In the genomic region with DNA sequence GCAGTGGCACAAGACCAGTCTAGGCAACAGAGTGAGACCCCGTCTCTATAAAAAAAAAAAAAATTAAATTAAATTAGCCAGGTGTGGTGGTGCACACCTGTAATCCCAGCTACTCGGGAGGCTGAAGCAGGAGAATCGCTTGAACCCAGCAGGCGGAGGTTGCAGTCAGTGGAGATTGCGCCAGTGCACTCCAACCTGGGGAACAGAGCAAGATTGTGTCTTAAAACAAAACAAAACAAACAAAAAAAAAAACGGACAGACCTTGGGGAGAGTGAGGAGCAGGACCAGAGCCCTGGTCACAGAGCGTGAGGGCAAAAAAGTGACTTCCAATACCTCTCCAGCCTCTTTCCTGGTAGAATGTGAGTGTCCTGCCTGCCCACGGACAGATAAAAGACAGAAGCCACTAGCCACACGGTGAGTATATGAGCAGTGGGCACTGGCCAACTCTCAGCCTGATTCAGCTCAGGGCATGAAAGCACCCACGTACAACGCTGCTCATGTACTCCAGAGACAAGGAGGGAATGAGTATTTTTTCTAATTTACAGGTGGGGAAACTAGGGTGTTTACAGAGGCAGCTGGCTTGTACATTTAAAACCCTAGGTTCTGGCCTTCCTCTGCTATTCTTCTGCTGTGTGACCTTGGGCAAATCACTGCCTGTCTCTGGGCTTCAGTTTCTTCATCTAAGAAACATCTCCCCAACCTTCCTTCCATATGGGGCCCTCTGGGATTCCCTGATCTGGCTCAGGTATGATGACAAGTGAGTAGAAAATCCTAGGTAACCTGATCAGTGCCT, we compare ENCODE assay signal across 13 cellular contexts. TPM values are rescaled to one million over a fixed set of nuclear protein-coding genes. Genes with fewer than 3 reads are reported as not detected.
DNase-seq lines count a peak whose midpoint lies in the region; ATAC-seq, FAIRE-seq and TF ChIP-seq lines count a peak whose summit lies in the region.
"Had no signal": no experiment of that assay in that cellular context is flagged by ENCODE, and none has a peak within 500 bp of the region (broad histone marks: within the 10 kb centered on the region; RNA-seq: fewer than 3 reads in every experiment).

No MANE protein-coding gene starts in this region.

- no TSS peak for BruUV-seq in HepG2 (replicated peaks; lab: Mats Ljungman, UMichigan)

- ATAC-seq in activated CD8-positive, alpha-beta memory T cell treated with anti-CD3 and anti-CD28 coated beads, Interleukin-2, amount 10 ng/mL, durations not matched to agents 7 days and 5 days = no peak
- ATAC-seq in HepG2 (no peak), GM21786 (IDR thresholded peaks at IDR 0.05; ENCODE audit: unreplicated experiment) (no peak), HG02610 (IDR thresholded peaks at IDR 0.05; ENCODE audit: unreplicated experiment) (no peak)
- ATAC-seq in stimulated activated memory B cell treated with anti-CD40 and anti-IgM and Interleukin-4, amounts not matched to agents 10 μg/mL and 1 μg/mL and 100 μg/mL, for 72 hours = no peak
- ATAC-seq: stimulated activated naive B cell treated with anti-CD40 and anti-IgM and Interleukin-4, amounts not matched to agents 10 μg/mL and 1 μg/mL and 100 μg/mL, for 72 hours had no signal

- intact Hi-C loops in HepG2 (cut with micrococcal nuclease; ENCODE audit: unreplicated experiment) = loop anchor here (5.0 to 10.0 kb wide), 3 partner anchors 39 to 596 kb away; a partner anchor contains a TSS

- H3K4me1 ChIP-seq in HUES6 (ENCODE audit: control insufficient read depth, insufficient read depth, low read length) (peaks cover 27% of the 10 kb centered on the region), HepG2 (ENCODE audit: insufficient read depth, low read length) (peaks cover 54% of the 10 kb centered on the region)

- no peaks in the 10 kb centered on the region for H3K36me3 Mint-ChIP-seq in activated CD8-positive, alpha-beta memory T cell treated with anti-CD3 and anti-CD28 coated beads, Interleukin-2, amount 10 ng/mL, durations not matched to agents 7 days and 5 days
- H3K36me3 Mint-ChIP-seq in stimulated activated memory B cell treated with anti-CD40 and anti-IgM and Interleukin-4, amounts not matched to agents 10 μg/mL and 1 μg/mL and 100 μg/mL, for 72 hours = no peaks in the 10 kb centered on the region
- H3K36me3 Mint-ChIP-seq: immature natural killer cell; stimulated activated naive B cell treated with anti-CD40 and anti-IgM and Interleukin-4, amounts not matched to agents 10 μg/mL and 1 μg/mL and 100 μg/mL, for 72 hours had no signal

- H4K20me1 ChIP-seq in HepG2 (ENCODE audit: insufficient read depth, low read length) = no peaks in the 10 kb centered on the region

- peaks cover 17% of the 10 kb centered on the region for H3K4me1 Mint-ChIP-seq in activated CD8-positive, alpha-beta memory T cell treated with anti-CD3 and anti-CD28 coated beads, Interleukin-2, amount 10 ng/mL, durations not matched to agents 7 days and 5 days
- peaks cover 17% of the 10 kb centered on the region for H3K4me1 Mint-ChIP-seq in stimulated activated memory B cell treated with anti-CD40 and anti-IgM and Interleukin-4, amounts not matched to agents 10 μg/mL and 1 μg/mL and 100 μg/mL, for 72 hours

- H3K9me3 ChIP-seq in HUES6 (ENCODE audit: control insufficient read depth, insufficient read depth, low read depth, low read length) (no peaks in the 10 kb centered on the region), HepG2 (ENCODE audit: low read length) (no peaks in the 10 kb centered on the region)
- H3K9me3 ChIP-seq: neutrophil, Peyer's patch had no signal

- peak overlapping the region; percentile 34; the same call in 1 of the 2 replicates for H3K4me2 ChIP-seq in HepG2 (ENCODE audit: low read depth, low read length)

- no peaks in the 10 kb centered on the region for H3K79me2 ChIP-seq in HepG2 (ENCODE audit: insufficient read depth, low read length)

- no peak for TF ChIP-seq CTCF in HepG2 (CRISPR knock-in tag; IDR thresholded peaks at IDR 0.05)

- no peak overlapping the region for H3K4me3 ChIP-seq in HUES6 (ENCODE audit: low read depth, low read length)
- no peak overlapping the region for H3K4me3 ChIP-seq in HepG2 (replicated peaks in 1 of 3; ENCODE audit: insufficient read depth in 1 of 3, low read depth in 2 of 3, low read length in 3 of 3)

- no peak for TF ChIP-seq RAD21 in HepG2 (CRISPR knock-in tag; IDR thresholded peaks at IDR 0.05)

- CTCF ChIA-PET in activated CD8-positive, alpha-beta memory T cell treated with anti-CD3 and anti-CD28 coated beads, Interleukin-2, amount 10 ng/mL, durations not matched to agents 7 days and 5 days (lab: Charles Lee) = interaction anchor here (0.7 to 13.1 kb wide), 3 partner anchors 55 to 561 kb away, joined by 3 to 380 read pairs (median 3); a partner anchor contains a TSS
- CTCF ChIA-PET in HepG2 (lab: Yijun Ruan, JAX; ENCODE audit: low intra/inter-chr PET ratio, low total read pairs) = interaction anchor here (4.0 kb wide), 1 partner anchor 74 kb away, joined by 18 read pairs; a partner anchor contains a TSS

- peaks cover 29% of the 10 kb centered on the region for H3K27me3 Mint-ChIP-seq in activated CD8-positive, alpha-beta memory T cell treated with anti-CD3 and anti-CD28 coated beads, Interleukin-2, amount 10 ng/mL, durations not matched to agents 7 days and 5 days
- peaks cover 27% of the 10 kb centered on the region for H3K27me3 Mint-ChIP-seq in stimulated activated memory B cell treated with anti-CD40 and anti-IgM and Interleukin-4, amounts not matched to agents 10 μg/mL and 1 μg/mL and 100 μg/mL, for 72 hours

- TF ChIP-seq EP300 in HepG2 (IDR thresholded peaks at IDR 0.05; ENCODE audit: low read depth in 2 of 2, low read length in 2 of 2) (no peak), HepG2 (CRISPR knock-in tag; IDR thresholded peaks at IDR 0.05; ENCODE audit: borderline replicate concordance) (no peak)

- H3K27ac ChIP-seq in HUES6 (ENCODE audit: low read depth, low read length) = no peak overlapping the region; the same call in 1 of the 2 replicates
- H3K27ac ChIP-seq in HepG2 (ENCODE audit: extremely low read length, insufficient read depth, low read length) = no peak overlapping the region
- H3K27ac ChIP-seq: neutrophil had no signal

- H2AFZ ChIP-seq in HepG2 (ENCODE audit: low read length) = no peak overlapping the region

- FAIRE-seq in HepG2 (lab: Jason Lieb, UNC) = no peak
- FAIRE-seq: GM12891 had no signal

- DNase-seq in activated CD8-positive, alpha-beta memory T cell treated with anti-CD3 and anti-CD28 coated beads, Interleukin-2, amount 10 ng/mL, durations not matched to agents 7 days and 5 days = peak; percentile 35
- DNase-seq in HepG2 (ENCODE audit: low spot score) = no peak
- DNase-seq in activated effector memory CD4-positive, alpha-beta T cell treated with anti-CD3 and anti-CD28 coated beads, Interleukin-2, amount 50 U/mL, for 16 hours = no peak
- DNase-seq: immature natural killer cell; stimulated activated CD4-positive, alpha-beta T cell treated with anti-CD3 and anti-CD28 coated beads, Interleukin-1b, Interleukin-23, amount 100 ng/mL, for 48 hours; stimulated activated naive B cell treated with anti-CD40 and anti-IgM and Interleukin-4, amounts not matched to agents 10 μg/mL and 1 μg/mL and 100 μg/mL, for 72 hours had no signal

- no peak for TF ChIP-seq POLR2A in HepG2 (IDR thresholded peaks at IDR 0.05; ENCODE audit: insufficient read depth in 1 of 2, low read depth in 2 of 2, low read length in 2 of 2)

- no peak overlapping the region for H3K27ac Mint-ChIP-seq in activated CD8-positive, alpha-beta memory T cell treated with anti-CD3 and anti-CD28 coated beads, Interleukin-2, amount 10 ng/mL, durations not matched to agents 7 days and 5 days
- H3K27ac Mint-ChIP-seq in stimulated activated memory B cell treated with anti-CD40 and anti-IgM and Interleukin-4, amounts not matched to agents 10 μg/mL and 1 μg/mL and 100 μg/mL, for 72 hours = peak overlapping the region; percentile 22
- H3K27ac Mint-ChIP-seq: immature natural killer cell; stimulated activated naive B cell treated with anti-CD40 and anti-IgM and Interleukin-4, amounts not matched to agents 10 μg/mL and 1 μg/mL and 100 μg/mL, for 72 hours had no signal

- no peaks in the 10 kb centered on the region for H3K9me3 Mint-ChIP-seq in activated CD8-positive, alpha-beta memory T cell treated with anti-CD3 and anti-CD28 coated beads, Interleukin-2, amount 10 ng/mL, durations not matched to agents 7 days and 5 days (ENCODE audit: low read depth)
- no peaks in the 10 kb centered on the region for H3K9me3 Mint-ChIP-seq in stimulated activated memory B cell treated with anti-CD40 and anti-IgM and Interleukin-4, amounts not matched to agents 10 μg/mL and 1 μg/mL and 100 μg/mL, for 72 hours
- H3K9me3 Mint-ChIP-seq: immature natural killer cell; stimulated activated naive B cell treated with anti-CD40 and anti-IgM and Interleukin-4, amounts not matched to agents 10 μg/mL and 1 μg/mL and 100 μg/mL, for 72 hours had no signal

- WGBS in HepG2 (ENCODE audit: low lambda C conversion rate) = 31% methylated on average over 11 of the region's 11 CpGs

- H3K27me3 ChIP-seq in HUES6 (ENCODE audit: control insufficient read depth, insufficient read depth, low read length) = peaks cover 20% of the 10 kb centered on the region
- peaks cover 2 to 22% of the 10 kb centered on the region in 2 experiments; a peak in 4 of 5 replicates for H3K27me3 ChIP-seq in HepG2 (ENCODE audit: control insufficient read depth in 1 of 2, insufficient read depth in 2 of 2, low read length in 2 of 2)

- POLR2A ChIA-PET in HepG2 (lab: Yijun Ruan, JAX) = interaction anchor here (1.0 to 1.4 kb wide), 6 partner anchors 17 to 82 kb away, joined by 3 to 7 read pairs (median 3); a partner anchor contains a TSS

- H3K9ac ChIP-seq in HUES6 (ENCODE audit: low read length) (peak overlapping the region; percentile 8), HepG2 (ENCODE audit: insufficient read depth, low read depth, low read length) (no peak overlapping the region)

- in situ Hi-C loops in HepG2 (cut with HindIII; ENCODE audit: extremely low pct_ligation_motif_present, low pct_unique_long_range_greater_than_20kb) = loop anchor here (10.0 kb wide), 1 partner anchor 596 kb away; no protein-coding TSS in a partner anchor

- no peak overlapping the region for H3K4me3 Mint-ChIP-seq in activated CD8-positive, alpha-beta memory T cell treated with anti-CD3 and anti-CD28 coated beads, Interleukin-2, amount 10 ng/mL, durations not matched to agents 7 days and 5 days
- H3K4me3 Mint-ChIP-seq in stimulated activated memory B cell treated with anti-CD40 and anti-IgM and Interleukin-4, amounts not matched to agents 10 μg/mL and 1 μg/mL and 100 μg/mL, for 72 hours = no peak overlapping the region

- no peaks in the 10 kb centered on the region for H3K36me3 ChIP-seq in HUES6 (ENCODE audit: control insufficient read depth, insufficient read depth, low read length)
- no peaks in the 10 kb centered on the region for H3K36me3 ChIP-seq in HepG2 (replicated peaks in 1 of 2; ENCODE audit: control insufficient read depth in 1 of 2, insufficient read depth in 2 of 2, low read length in 2 of 2)
- H3K36me3 ChIP-seq: neutrophil, Peyer's patch had no signal

RNA-seq across cellular contexts. Expression of a gene that starts 1.8 kb away (rescaled TPM):
- total RNA-seq in activated CD8-positive, alpha-beta memory T cell treated with anti-CD3 and anti-CD28 coated beads, Interleukin-2, amount 10 ng/mL, durations not matched to agents 7 days and 5 days = not detected
- total RNA-seq in HepG2 (2016; rRNA removed; fragmentation: Illumina TruSeq; extraction: Trizol) = 0.02 TPM in 1 of 2 replicates, not detected in the other
- under 0.01 and 0.09 TPM in 2 replicates for total RNA-seq in HepG2 (2016; cell fraction: cytosol; rRNA removed; fragmentation: Illumina TruSeq; extraction: Trizol; ENCODE audit: low read depth)
- 0.02 TPM in 1 of 2 replicates, not detected in the other for total RNA-seq in HepG2 (2016; cell fraction: insoluble cytoplasmic fraction; rRNA removed; fragmentation: Illumina TruSeq; extraction: Trizol)
- 0.03 TPM in 2 replicates for total RNA-seq in HepG2 (2016; cell fraction: membrane; rRNA removed; fragmentation: Illumina TruSeq; extraction: Trizol)
- total RNA-seq in HepG2 (2016; cell fraction: nucleus; rRNA removed; fragmentation: Illumina TruSeq; extraction: Trizol) = 0.06 and 0.09 TPM in 2 replicates
- 0.01 and 0.04 TPM in 2 replicates for polyA plus RNA-seq in HepG2 (2011; rRNA removed)
- 0.03 and 0.04 TPM in 2 replicates for polyA plus RNA-seq in HepG2 (2011; cell fraction: cytosol; rRNA removed)
- 0.02 and 0.05 TPM in 2 replicates for polyA plus RNA-seq in HepG2 (2011; cell fraction: nucleus; rRNA removed)
- 0.01 TPM in 1 of 2 replicates, not detected in the other for polyA plus RNA-seq in HepG2 (2012)
- not detected in 2 replicates for polyA plus RNA-seq in HepG2 (2016; cell fraction: cytosol; fragmentation: Illumina TruSeq; extraction: Trizol; ENCODE audit: low read depth)
- polyA plus RNA-seq in HepG2 (2016; cell fraction: insoluble cytoplasmic fraction; fragmentation: Illumina TruSeq; extraction: Trizol; ENCODE audit: low read depth) = 0.03 TPM in 1 of 2 replicates, not detected in the other
- not detected in 2 replicates for polyA plus RNA-seq in HepG2 (2016; cell fraction: membrane; fragmentation: Illumina TruSeq; extraction: Trizol; ENCODE audit: low read depth)
- 0.07 TPM in 1 of 2 replicates, not detected in the other for polyA plus RNA-seq in HepG2 (2016; cell fraction: nucleus; fragmentation: Illumina TruSeq; extraction: Trizol; ENCODE audit: insufficient read depth, low read depth)
- 0.08 and 2.8 TPM in 2 replicates for polyA minus RNA-seq in HepG2 (2011; rRNA and poly(A)+ RNA removed; ENCODE audit: low replicate concordance)
- 0.09 and 0.30 TPM in 2 replicates for polyA minus RNA-seq in HepG2 (2011; cell fraction: cytosol; rRNA and poly(A)+ RNA removed)
- polyA minus RNA-seq in HepG2 (2011; cell fraction: nucleus; rRNA and poly(A)+ RNA removed) = 0.12 and 0.26 TPM in 2 replicates
- polyA plus RNA-seq: immature natural killer cell had no signal

RNA-seq across cellular contexts. Expression of a gene that starts 7.7 kb away (rescaled TPM):
- total RNA-seq in activated CD8-positive, alpha-beta memory T cell treated with anti-CD3 and anti-CD28 coated beads, Interleukin-2, amount 10 ng/mL, durations not matched to agents 7 days and 5 days = 1 to 10 TPM in 1 of 2 experiments, under 1 TPM in 1; 0.44 to 1.2 TPM
- 31.5 and 50.9 TPM in 2 replicates for total RNA-seq in HepG2 (2016; rRNA removed; fragmentation: Illumina TruSeq; extraction: Trizol)
- 10.7 and 12.1 TPM in 2 replicates for total RNA-seq in HepG2 (2016; cell fraction: cytosol; rRNA removed; fragmentation: Illumina TruSeq; extraction: Trizol; ENCODE audit: low read depth)
- total RNA-seq in HepG2 (2016; cell fraction: insoluble cytoplasmic fraction; rRNA removed; fragmentation: Illumina TruSeq; extraction: Trizol) = 28.3 and 52.2 TPM in 2 replicates
- total RNA-seq in HepG2 (2016; cell fraction: membrane; rRNA removed; fragmentation: Illumina TruSeq; extraction: Trizol) = 36.7 and 36.8 TPM in 2 replicates
- total RNA-seq in HepG2 (2016; cell fraction: nucleus; rRNA removed; fragmentation: Illumina TruSeq; extraction: Trizol) = 24.3 and 28.3 TPM in 2 replicates
- polyA plus RNA-seq in HepG2 (2011; rRNA removed) = 19.7 and 28.1 TPM in 2 replicates
- 15.0 and 17.4 TPM in 2 replicates for polyA plus RNA-seq in HepG2 (2011; cell fraction: cytosol; rRNA removed)
- 18.1 and 19.3 TPM in 2 replicates for polyA plus RNA-seq in HepG2 (2011; cell fraction: nucleus; rRNA removed)
- polyA plus RNA-seq in HepG2 (2012) = 12.1 and 12.8 TPM in 2 replicates
- polyA plus RNA-seq in HepG2 (2016; cell fraction: cytosol; fragmentation: Illumina TruSeq; extraction: Trizol; ENCODE audit: low read depth) = 4.2 and 4.9 TPM in 2 replicates
- 20.4 and 24.5 TPM in 2 replicates for polyA plus RNA-seq in HepG2 (2016; cell fraction: insoluble cytoplasmic fraction; fragmentation: Illumina TruSeq; extraction: Trizol; ENCODE audit: low read depth)
- polyA plus RNA-seq in HepG2 (2016; cell fraction: membrane; fragmentation: Illumina TruSeq; extraction: Trizol; ENCODE audit: low read depth) = 8.8 and 10.3 TPM in 2 replicates
- polyA plus RNA-seq in HepG2 (2016; cell fraction: nucleus; fragmentation: Illumina TruSeq; extraction: Trizol; ENCODE audit: insufficient read depth, low read depth) = 21.9 and 25.3 TPM in 2 replicates
- 13.7 and 123 TPM in 2 replicates for polyA minus RNA-seq in HepG2 (2011; rRNA and poly(A)+ RNA removed; ENCODE audit: low replicate concordance)
- polyA minus RNA-seq in HepG2 (2011; cell fraction: cytosol; rRNA and poly(A)+ RNA removed) = 35.0 and 40.7 TPM in 2 replicates
- 26.1 and 27.2 TPM in 2 replicates for polyA minus RNA-seq in HepG2 (2011; cell fraction: nucleus; rRNA and poly(A)+ RNA removed)
- polyA plus RNA-seq: immature natural killer cell had no signal

Comparison
In these comparisons a context has a peak if more than half of its experiments do, and no peak if none do; other contexts are left out.
1. RNA of a gene that starts 7.7 kb away (total RNA-seq): 10.7 to 52.2 TPM in HepG2; 0.44 to 1.2 TPM in activated CD8-positive, alpha-beta memory T cell treated with anti-CD3 and anti-CD28 coated beads, Interleukin-2, amount 10 ng/mL, durations not matched to agents 7 days and 5 days; every median in the first group is over 4 times any median in the second.